Comparison of ENCODE assay signal across 16 cellular contexts in the genomic region with DNA sequence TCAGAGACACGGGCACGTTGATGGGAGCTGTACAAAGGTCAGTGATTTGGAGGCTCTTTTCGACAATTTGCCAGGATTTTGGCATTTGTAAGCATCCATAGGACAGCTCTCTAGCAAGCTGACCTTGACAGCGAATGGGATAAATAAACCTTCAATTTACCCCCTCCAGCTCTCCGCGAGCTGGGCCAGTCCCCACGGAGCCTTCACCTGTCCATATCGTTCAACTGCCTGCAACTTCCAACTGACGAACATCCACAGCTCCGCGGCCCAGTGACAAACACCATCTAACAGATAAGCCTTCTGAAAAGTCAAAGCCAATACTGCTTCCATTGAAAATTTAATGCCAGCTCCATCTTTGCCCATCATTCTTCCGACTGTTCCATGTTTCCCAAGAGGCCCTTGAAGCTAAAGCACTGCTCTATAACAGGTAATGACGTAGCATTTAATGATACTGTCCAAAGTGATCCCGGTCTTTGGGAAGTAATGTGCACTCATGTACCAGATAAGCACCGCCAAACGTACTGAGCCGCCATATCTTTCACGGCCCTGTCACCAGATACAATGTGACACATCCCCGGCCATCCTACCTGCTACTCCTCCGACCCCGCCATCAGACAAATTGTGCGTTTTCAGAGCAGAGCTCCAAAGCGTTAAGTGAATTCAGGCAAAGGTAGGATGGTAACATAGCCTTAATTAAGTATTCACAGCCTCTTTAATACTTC.
DNase-seq lines count a peak whose midpoint lies in the region; ATAC-seq and TF ChIP-seq lines count a peak whose summit lies in the region.
"Had no signal": no experiment of that assay in that cellular context is flagged by ENCODE, and none has a peak within 500 bp of the region (broad histone marks: within the 10 kb centered on the region; RNA-seq: fewer than 3 reads in every experiment).

No MANE protein-coding gene starts in this region.

- H3K36me3 ChIP-seq in SJCRH30 (no peaks in the 10 kb centered on the region), esophagus muscularis mucosa (no peaks in the 10 kb centered on the region), testis (ENCODE audit: low read depth, missing control alignments) (no peaks in the 10 kb centered on the region)
- H3K36me3 ChIP-seq: BLaER1 had no signal

- H3K36me3 Mint-ChIP-seq in activated naive CD4-positive, alpha-beta T cell treated with anti-CD3 and anti-CD28 coated beads, Interleukin-2, amount 50 U/mL, for 72 hours = peaks cover 2 to 7% of the 10 kb centered on the region in 2 donors
- H3K36me3 Mint-ChIP-seq: CD14-positive monocyte; CD4-positive, alpha-beta memory T cell had no signal

- no peaks in the 10 kb centered on the region; the same call in 1 of the 2 replicates for H3K4me1 ChIP-seq in SJCRH30
- H3K4me1 ChIP-seq in esophagus muscularis mucosa = no peaks in the 10 kb centered on the region
- H3K4me1 ChIP-seq in testis = no peaks in the 10 kb centered on the region
- H3K4me1 ChIP-seq: BLaER1 had no signal

- intact Hi-C loops in esophagus muscularis mucosa (cut with DNase I) (no loop called here), testis (cut with DNase I; ENCODE audit: low total_unique reads) (no loop called here)

- H3K9me3 ChIP-seq in SJCRH30 (replicated peaks) (no peaks in the 10 kb centered on the region), esophagus muscularis mucosa (peaks cover 0 to under 1% (median 0%) of the 10 kb centered on the region in 4 donors), testis (no peaks in the 10 kb centered on the region)

- H3K27me3 ChIP-seq in SJCRH30 (no peaks in the 10 kb centered on the region), esophagus muscularis mucosa (no peaks in the 10 kb centered on the region), testis (no peaks in the 10 kb centered on the region)
- H3K27me3 ChIP-seq: BLaER1 had no signal

- ATAC-seq in activated naive CD4-positive, alpha-beta T cell treated with anti-CD3 and anti-CD28 coated beads, Interleukin-2, amount 50 U/mL, for 72 hours = no peak
- no peak for ATAC-seq in HG03521 (IDR thresholded peaks at IDR 0.05; ENCODE audit: unreplicated experiment)
- ATAC-seq: GM23338 had no signal

- no peak for TF ChIP-seq CTCF in esophagus muscularis mucosa (IDR thresholded peaks at IDR 0.05)
- TF ChIP-seq CTCF in testis (IDR thresholded peaks at IDR 0.05) = no peak

- TF ChIP-seq POLR2A in esophagus muscularis mucosa (IDR thresholded peaks at IDR 0.05; ENCODE audit: low read depth) = no peak
- TF ChIP-seq POLR2A in testis (IDR thresholded peaks at IDR 0.05) = no peak

- no peak for TF ChIP-seq EP300 in esophagus muscularis mucosa (IDR thresholded peaks at IDR 0.05)

- no peak overlapping the region for H3K27ac ChIP-seq in SJCRH30
- H3K27ac ChIP-seq in esophagus muscularis mucosa (replicated peaks in 1 of 4) = no peak overlapping the region
- H3K27ac ChIP-seq in testis = peak overlapping the region in 1 of 2 donors; percentile 39
- H3K27ac ChIP-seq: BLaER1, HL-60 had no signal

- no peak overlapping the region for H3K27ac Mint-ChIP-seq in activated naive CD4-positive, alpha-beta T cell treated with anti-CD3 and anti-CD28 coated beads, Interleukin-2, amount 50 U/mL, for 72 hours
- H3K27ac Mint-ChIP-seq: CD14-positive monocyte; CD4-positive, alpha-beta memory T cell; GM23338 had no signal

- H3K9me3 Mint-ChIP-seq in activated naive CD4-positive, alpha-beta T cell treated with anti-CD3 and anti-CD28 coated beads, Interleukin-2, amount 50 U/mL, for 72 hours = peaks cover 18 to 25% of the 10 kb centered on the region in 2 donors

- 89% methylated on average over 23 of the region's 23 CpGs for WGBS in esophagus muscularis mucosa
- 55 to 69% methylated on average over 23 of the region's 23 CpGs for WGBS in testis, 2 donors

- H3K4me3 ChIP-seq in SJCRH30 (no peak overlapping the region), esophagus muscularis mucosa (no peak overlapping the region), testis (no peak overlapping the region)
- H3K4me3 ChIP-seq: BLaER1, GM23338 had no signal

- DNase-seq in SJCRH30 (peak; percentile 68 to 77), esophagus muscularis mucosa (ENCODE audit: extremely low spot score) (peak; percentile 80), testis (peak; percentile 78), NCI-H748 treated with DMSO at 0.1 percent for 48 hours (lab: John Stamatoyannopoulos, UW) (no peak)
- DNase-seq in activated naive CD4-positive, alpha-beta T cell treated with anti-CD3 and anti-CD28 coated beads, Interleukin-2, amount 50 U/mL, for 72 hours (ENCODE audit: low spot score in 2 of 2) = no peak
- DNase-seq: CD4-positive, alpha-beta memory T cell; DMS153; DMS79; GDM1; HCEC 1CT; IMR-90 had no signal

Comparison
In these comparisons a context has a peak if more than half of its experiments do, and no peak if none do; other contexts are left out.
1. DNase-seq: peak in SJCRH30 (2 of 2), esophagus muscularis mucosa (single experiment) and testis (single experiment); none in NCI-H748 treated with DMSO at 0.1 percent for 48 hours (single experiment) and activated naive CD4-positive, alpha-beta T cell treated with anti-CD3 and anti-CD28 coated beads, Interleukin-2, amount 50 U/mL, for 72 hours (0 of 2).